19 cellular contexts compared by ENCODE assay signal in the genomic region with DNA sequence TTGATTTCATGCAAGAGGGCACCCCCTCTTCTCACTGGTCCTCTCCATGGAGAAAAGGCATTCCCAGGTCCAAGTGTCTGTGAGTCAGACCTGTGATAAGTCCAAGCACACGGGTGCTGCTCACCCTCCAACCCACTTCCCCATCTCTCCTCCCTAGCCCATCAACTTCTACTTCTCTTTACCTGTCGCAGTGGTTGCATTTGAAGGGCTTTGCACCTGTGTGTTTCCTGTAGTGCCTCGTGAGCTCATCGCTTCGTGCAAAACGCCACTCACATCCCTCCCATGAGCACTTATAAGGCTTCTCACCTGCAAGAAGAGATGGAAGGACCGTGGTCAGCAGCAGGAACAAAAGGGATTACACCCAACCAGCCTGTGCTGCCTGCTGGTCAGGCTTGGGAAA.
DNase-seq lines count a peak whose midpoint lies in the region; ATAC-seq lines count a peak whose summit lies in the region.
"Had no signal": no experiment of that assay in that cellular context is flagged by ENCODE, and none has a peak within 500 bp of the region (broad histone marks: within the 10 kb centered on the region; RNA-seq: fewer than 3 reads in every experiment).

No MANE protein-coding gene starts in this region.

- H3K4me3 Mint-ChIP-seq in memory B cell (no peak overlapping the region), immature natural killer cell (no peak overlapping the region)
- H3K4me3 Mint-ChIP-seq: activated CD4-positive, alpha-beta T cell treated with anti-CD3 and anti-CD28 coated beads, Interleukin-2, amount 10 ng/mL, durations not matched to agents 7 days and 5 days; effector memory CD8-positive, alpha-beta T cell had no signal

- H3K27me3 Mint-ChIP-seq in memory B cell (no peaks in the 10 kb centered on the region), immature natural killer cell (ENCODE audit: low read depth in 3 of 3) (peaks cover 1 to 2% (median 1%) of the 10 kb centered on the region in 3 donors)
- H3K27me3 Mint-ChIP-seq: activated CD4-positive, alpha-beta T cell treated with anti-CD3 and anti-CD28 coated beads, Interleukin-2, amount 10 ng/mL, durations not matched to agents 7 days and 5 days had no signal

- peaks cover 6% of the 10 kb centered on the region; the same call in 1 of the 2 replicates for H3K9me3 ChIP-seq in BLaER1
- H3K9me3 ChIP-seq: transverse colon had no signal

- H3K4me3 ChIP-seq in BLaER1: no peak overlapping the region
- H3K4me3 ChIP-seq: transverse colon had no signal

- peaks cover 1% of the 10 kb centered on the region for H3K9me3 Mint-ChIP-seq in memory B cell
- no peaks in the 10 kb centered on the region for H3K9me3 Mint-ChIP-seq in immature natural killer cell
- H3K9me3 Mint-ChIP-seq: effector memory CD8-positive, alpha-beta T cell had no signal

- intact Hi-C loops in head of caudate nucleus (cut with DNase I): no loop called here

- H3K27ac Mint-ChIP-seq in memory B cell: peak overlapping the region; percentile 25
- H3K27ac Mint-ChIP-seq in immature natural killer cell: peak overlapping the region in 1 of 6 donors; percentile 4
- H3K27ac Mint-ChIP-seq: activated CD4-positive, alpha-beta T cell treated with anti-CD3 and anti-CD28 coated beads, Interleukin-2, amount 10 ng/mL, durations not matched to agents 7 days and 5 days; effector memory CD8-positive, alpha-beta T cell had no signal

- ATAC-seq in memory B cell (ENCODE audit: low read depth): peak; percentile 81
- ATAC-seq: effector memory CD8-positive, alpha-beta T cell; left ventricle myocardium superior had no signal

- H3K36me3 ChIP-seq in BLaER1: no peaks in the 10 kb centered on the region
- H3K36me3 ChIP-seq: transverse colon had no signal

- H3K4me1 Mint-ChIP-seq in memory B cell (peaks cover 16% of the 10 kb centered on the region), immature natural killer cell (peaks cover 15 to 52% of the 10 kb centered on the region in 2 donors)

- H3K4me2 ChIP-seq in BLaER1: peak overlapping the region; percentile 71

- H3K27ac ChIP-seq in BLaER1: no peak overlapping the region
- H3K27ac ChIP-seq: transverse colon had no signal

- no peaks in the 10 kb centered on the region for H3K27me3 ChIP-seq in BLaER1
- H3K27me3 ChIP-seq: transverse colon had no signal

- DNase-seq in DMS53 (lab: John Stamatoyannopoulos, UW): peak; percentile 96
- peak; percentile 35 for DNase-seq in NCI-H774 (lab: John Stamatoyannopoulos, UW)
- DNase-seq in memory B cell (ENCODE audit: low spot score in 2 of 2): no peak
- no peak for DNase-seq in HuH-7.5 (ENCODE audit: low spot score)
- DNase-seq in dermis blood vessel endothelial cell: no peak
- no peak for DNase-seq in immature natural killer cell
- no peak for DNase-seq in head of caudate nucleus
- DNase-seq: activated CD4-positive, alpha-beta T cell treated with anti-CD3 and anti-CD28 coated beads, Interleukin-2, amount 10 ng/mL, durations not matched to agents 7 days and 5 days; activated effector memory CD4-positive, alpha-beta T cell treated with Interleukin-2 at 50 U/mL for 16 hours; COR-L47; effector memory CD8-positive, alpha-beta T cell; H7; left ventricle myocardium superior; NCI-H1105 treated with DMSO at 0.1 percent for 48 hours; NCI-H446 treated with DMSO at 0.1 percent for 48 hours; nucleus accumbens; stimulated activated CD4-positive, alpha-beta T cell treated with anti-CD3 and anti-CD28 coated beads, Interleukin-12 subunit alpha, Interleukin-12 subunit beta, amount 100 ng/mL, for 4 hours; transverse colon had no signal

- H3K4me1 ChIP-seq in BLaER1: peaks cover 35% of the 10 kb centered on the region

- no peak overlapping the region; the same call in 1 of the 2 replicates for H3K9ac ChIP-seq in BLaER1

- peaks cover 20% of the 10 kb centered on the region for H3K36me3 Mint-ChIP-seq in memory B cell
- H3K36me3 Mint-ChIP-seq in immature natural killer cell: peaks cover 0 to 18% (median 15%) of the 10 kb centered on the region in 3 donors

- no peaks in the 10 kb centered on the region for H4K20me1 ChIP-seq in BLaER1

Comparison
In these comparisons a context has a peak if more than half of its experiments do, and no peak if none do; other contexts are left out.
1. DNase-seq: peak in DMS53 (single experiment) and NCI-H774 (single experiment); none in memory B cell (0 of 2), HuH-7.5 (single experiment), dermis blood vessel endothelial cell (single experiment), immature natural killer cell (0 of 3) and head of caudate nucleus (0 of 42).